In the genomic region with DNA sequence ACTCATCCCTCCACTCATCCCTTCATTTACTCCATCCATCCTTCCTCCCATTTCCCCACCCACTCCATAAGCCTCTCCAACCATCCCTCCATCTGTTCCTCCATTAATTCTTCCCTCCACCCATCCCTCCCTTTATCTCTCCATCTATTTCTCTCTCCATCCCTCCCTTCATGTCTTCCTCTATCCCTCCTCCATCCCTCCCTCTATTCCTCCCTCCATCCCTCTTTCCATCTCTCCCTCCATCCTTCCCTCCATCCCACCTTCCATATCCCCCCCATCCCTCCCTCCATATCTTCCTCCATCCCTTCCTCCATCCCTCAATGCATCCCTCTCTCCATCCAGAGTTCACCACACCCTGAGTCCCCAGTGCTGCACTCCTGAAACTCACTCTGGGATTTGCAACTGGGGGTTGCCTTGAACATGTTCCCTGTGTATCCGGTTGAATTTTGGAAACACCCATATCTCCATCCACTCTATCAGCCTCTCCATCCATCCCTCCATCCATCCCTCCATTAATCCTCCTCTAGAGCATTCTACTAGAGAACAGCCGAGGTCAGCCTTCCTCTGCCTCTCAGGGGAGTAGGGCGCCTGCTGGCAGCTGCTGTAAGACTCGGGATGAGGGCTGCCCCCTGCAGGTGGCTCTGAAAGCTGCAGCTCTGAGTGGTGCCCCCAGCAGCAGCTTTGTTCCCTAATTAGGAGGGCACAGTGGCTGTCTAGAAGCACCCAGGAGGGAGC, we compare ENCODE assay signal across 9 cellular contexts. TPM values are rescaled to one million over a fixed set of nuclear protein-coding genes. Genes with fewer than 3 reads are reported as not detected.
A peak's percentile ranks its signal among the peaks of the same experiment; 100 is the strongest.
DNase-seq lines count a peak whose midpoint lies in the region; ATAC-seq and TF ChIP-seq lines count a peak whose summit lies in the region.
"Had no signal": no experiment of that assay in that cellular context is flagged by ENCODE, and none has a peak within 500 bp of the region (broad histone marks: within the 10 kb centered on the region; RNA-seq: fewer than 3 reads in every experiment).

No MANE protein-coding gene starts in this region.

- H3K27ac ChIP-seq in WERI-Rb-1 = no peak overlapping the region
- H3K27ac ChIP-seq: skin epidermis had no signal

- POLR2A ChIA-PET in AG04449 (lab: Yijun Ruan, JAX) = no interaction called here

- no peaks in the 10 kb centered on the region for H3K36me3 ChIP-seq in WERI-Rb-1

- no peaks in the 10 kb centered on the region for H3K27me3 ChIP-seq in WERI-Rb-1 (ENCODE audit: insufficient read depth, low read depth, severe bottlenecking)

- H3K4me3 ChIP-seq in AG04449 (ENCODE audit: low read depth, low read length) = no peak overlapping the region
- no peak overlapping the region for H3K4me3 ChIP-seq in WERI-Rb-1 (ENCODE audit: low read depth, low read length)
- H3K4me3 ChIP-seq: skin epidermis had no signal

- H3K27me3 Mint-ChIP-seq in brain = no peaks in the 10 kb centered on the region

- DNase-seq in AG04449 (ENCODE audit: low read depth, low spot score) (no peak), NCI-H1436 treated with DMSO at 0.1 percent for 48 hours (lab: John Stamatoyannopoulos, UW) (peak; percentile 5), WERI-Rb-1 (peak; percentile 88), iris pigment epithelial cell (ENCODE audit: low read depth) (peak; percentile 47)
- DNase-seq in stimulated activated CD4-positive, alpha-beta T cell treated with anti-CD3 and anti-CD28 coated beads, Interleukin-1b, Interleukin-23, amount 100 ng/mL, for 4 hours (ENCODE audit: low read depth in 2 of 2) = peak; percentile 79 to 80

- H3K27ac Mint-ChIP-seq in brain = peak overlapping the region in 3 of 5 experiments; percentile 5 to 57 (median 8)

- H3K4me3 Mint-ChIP-seq in brain = no peak overlapping the region

- H3K4me1 Mint-ChIP-seq in brain = peaks cover 93% of the 10 kb centered on the region

- peak; percentile 52 for ATAC-seq in GM19023 (IDR thresholded peaks at IDR 0.05; ENCODE audit: unreplicated experiment)
- no peak for ATAC-seq in GM21717 (IDR thresholded peaks at IDR 0.05; ENCODE audit: unreplicated experiment)

- no peaks in the 10 kb centered on the region for H3K36me3 Mint-ChIP-seq in brain

- TF ChIP-seq CTCF in AG04449 (IDR thresholded peaks at IDR 0.05; ENCODE audit: insufficient read depth, low read length, missing control alignments) = peak; percentile 81
- peak; percentile 94 for TF ChIP-seq CTCF in WERI-Rb-1 (IDR thresholded peaks at IDR 0.05; ENCODE audit: low read depth, low read length)
- TF ChIP-seq CTCF in brain (conservative IDR thresholded peaks at IDR 0.05) = peak; percentile 68 to 75

- CTCF ChIA-PET in AG04449 (lab: Yijun Ruan, JAX) = interaction anchor here (0.7 to 8.1 kb wide), 12 partner anchors 9 to 975 kb away, joined by 3 to 96 read pairs (median 4); no protein-coding TSS in a partner anchor

- no peaks in the 10 kb centered on the region for H3K9me3 Mint-ChIP-seq in brain

- H3K9me3 ChIP-seq in WERI-Rb-1 (ENCODE audit: severe bottlenecking) = no peaks in the 10 kb centered on the region

RNA-seq across cellular contexts. Expression of a gene that starts 39.4 kb away (rescaled TPM):
- 31.4 TPM for polyA plus RNA-seq in brain (ENCODE audit: insufficient read depth, low read depth, low replicate concordance)

RNA-seq across cellular contexts. Expression of a gene that starts 56.9 kb away (rescaled TPM):
- polyA plus RNA-seq in brain (ENCODE audit: insufficient read depth, low read depth, low replicate concordance) = 59.5 TPM
